ENCODE assay signal across 12 cellular contexts in the genomic region with DNA sequence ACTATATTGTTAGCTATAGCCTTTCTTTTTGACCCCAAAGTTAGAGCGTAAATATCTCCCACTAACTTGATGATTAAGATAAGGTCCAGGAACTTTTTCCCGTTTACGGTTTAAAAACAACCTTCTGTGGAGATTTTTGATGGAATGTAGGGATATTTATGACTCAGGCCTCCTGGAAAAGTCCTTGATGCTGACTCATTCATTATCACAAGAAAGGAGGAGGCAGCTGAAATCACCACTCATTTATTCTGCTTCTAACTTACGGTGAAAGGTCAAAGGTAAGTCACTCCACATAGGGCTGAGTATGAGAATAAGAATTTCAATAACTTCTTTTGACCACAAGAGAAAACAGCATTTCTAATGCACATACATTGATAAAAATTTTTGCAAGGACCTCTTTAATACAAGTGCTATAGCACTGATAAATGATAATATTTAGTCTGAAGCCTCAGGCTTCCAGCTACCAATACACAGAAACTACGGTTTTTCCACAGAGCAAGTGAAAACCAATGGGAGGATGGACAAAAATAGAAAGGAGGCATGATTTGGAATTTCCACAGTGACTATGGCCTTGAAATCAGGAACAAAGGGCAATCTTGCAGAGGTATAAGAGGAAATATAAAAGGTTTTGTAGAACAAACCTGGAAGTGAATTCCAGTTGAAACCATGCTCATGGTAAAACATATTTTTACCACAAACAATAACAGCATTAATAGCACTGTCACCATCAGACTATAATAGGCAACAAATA.
DNase-seq lines count a peak whose midpoint lies in the region; ATAC-seq and TF ChIP-seq lines count a peak whose summit lies in the region.
"Had no signal": no experiment of that assay in that cellular context is flagged by ENCODE, and none has a peak within 500 bp of the region (broad histone marks: within the 10 kb centered on the region; RNA-seq: fewer than 3 reads in every experiment).

No MANE protein-coding gene starts in this region.

- DNase-seq in AG10803 (ENCODE audit: low read depth) (peak; percentile 72), M059J (ENCODE audit: low read depth) (peak; percentile 94), lung (ENCODE audit: low spot score) (no peak), NCI-H82 treated with DMSO at 0.1 percent for 48 hours (lab: John Stamatoyannopoulos, UW; ENCODE audit: unreplicated experiment) (no peak), NCI-H2171 (lab: John Stamatoyannopoulos, UW) (no peak)
- no peak for DNase-seq in central memory CD8-positive, alpha-beta T cell (ENCODE audit: low spot score in 2 of 2)
- DNase-seq in activated CD4-positive, alpha-beta memory T cell treated with anti-CD3 and anti-CD28 coated beads for 36 hours = no peak
- DNase-seq: activated CD4-positive, alpha-beta T cell treated with anti-CD3 and anti-CD28 coated beads, Interleukin-2, amount 10 ng/mL, durations not matched to agents 7 days and 5 days; CD4-positive, CD25-positive, alpha-beta regulatory T cell; NCI-H1694; pancreas had no signal

- peaks cover 32% of the 10 kb centered on the region for H3K4me1 Mint-ChIP-seq in central memory CD8-positive, alpha-beta T cell
- H3K4me1 Mint-ChIP-seq in activated CD4-positive, alpha-beta memory T cell treated with anti-CD3 and anti-CD28 coated beads for 36 hours (ENCODE audit: low read depth) = no peaks in the 10 kb centered on the region
- H3K4me1 Mint-ChIP-seq: activated CD4-positive, alpha-beta T cell treated with anti-CD3 and anti-CD28 coated beads, Interleukin-2, amount 10 ng/mL, durations not matched to agents 7 days and 5 days had no signal

- no peak overlapping the region for H3K27ac ChIP-seq in lung (ENCODE audit: low read depth in 1 of 2, low read length in 1 of 2)
- H3K27ac ChIP-seq: pancreas had no signal

- H3K9me3 ChIP-seq in lung (ENCODE audit: control insufficient read depth in 2 of 2, insufficient read depth in 1 of 2, low read length in 1 of 2) = peaks cover 2% of the 10 kb centered on the region in 2 donors
- H3K9me3 ChIP-seq: pancreas had no signal

- POLR2A ChIA-PET in activated CD4-positive, alpha-beta memory T cell treated with anti-CD3 and anti-CD28 coated beads for 36 hours (lab: Charles Lee) = interaction anchor here (0.6 kb wide), 1 partner anchor 121 kb away, joined by 5 read pairs; no protein-coding TSS in a partner anchor

- WGBS in lung, 2 donors = 78 to 84% methylated on average over 5 of the region's 5 CpGs

- CTCF ChIA-PET in activated CD4-positive, alpha-beta memory T cell treated with anti-CD3 and anti-CD28 coated beads for 36 hours (lab: Charles Lee) = interaction anchor here (0.6 kb wide), 1 partner anchor 312 kb away, joined by 3 read pairs; no protein-coding TSS in a partner anchor

- no peaks in the 10 kb centered on the region for H3K36me3 ChIP-seq in lung (ENCODE audit: control insufficient read depth in 2 of 2, insufficient read depth in 2 of 2, low read length in 2 of 2)
- H3K36me3 ChIP-seq: pancreas had no signal

- H3K4me1 ChIP-seq in lung (ENCODE audit: control insufficient read depth in 2 of 2, insufficient read depth in 2 of 2, low read length in 2 of 2) = no peaks in the 10 kb centered on the region
- H3K4me1 ChIP-seq: pancreas had no signal

- H3K4me3 ChIP-seq in AG10803 (ENCODE audit: low read length) = no peak overlapping the region
- no peak overlapping the region for H3K4me3 ChIP-seq in lung
- H3K4me3 ChIP-seq: pancreas had no signal

- intact Hi-C loops in activated CD4-positive, alpha-beta memory T cell treated with anti-CD3 and anti-CD28 coated beads for 36 hours (cut with micrococcal nuclease) = no loop called here

- H3K27me3 Mint-ChIP-seq in central memory CD8-positive, alpha-beta T cell = no peaks in the 10 kb centered on the region
- H3K27me3 Mint-ChIP-seq in activated CD4-positive, alpha-beta memory T cell treated with anti-CD3 and anti-CD28 coated beads for 36 hours = no peaks in the 10 kb centered on the region
- H3K27me3 Mint-ChIP-seq: activated CD4-positive, alpha-beta T cell treated with anti-CD3 and anti-CD28 coated beads, Interleukin-2, amount 10 ng/mL, durations not matched to agents 7 days and 5 days; CD4-positive, CD25-positive, alpha-beta regulatory T cell had no signal

- peaks cover 2% of the 10 kb centered on the region for H3K36me3 Mint-ChIP-seq in central memory CD8-positive, alpha-beta T cell (ENCODE audit: insufficient read depth)
- H3K36me3 Mint-ChIP-seq in activated CD4-positive, alpha-beta memory T cell treated with anti-CD3 and anti-CD28 coated beads for 36 hours = peaks cover 6% of the 10 kb centered on the region

- no peaks in the 10 kb centered on the region for H3K27me3 ChIP-seq in lung (ENCODE audit: control insufficient read depth, insufficient read depth)
- H3K27me3 ChIP-seq: pancreas had no signal

- peaks cover 8% of the 10 kb centered on the region for H3K9me3 Mint-ChIP-seq in central memory CD8-positive, alpha-beta T cell
- H3K9me3 Mint-ChIP-seq in activated CD4-positive, alpha-beta memory T cell treated with anti-CD3 and anti-CD28 coated beads for 36 hours = peaks cover 23% of the 10 kb centered on the region

- TF ChIP-seq CTCF in AG10803 (conservative IDR thresholded peaks at IDR 0.05; ENCODE audit: low read length) (no peak), lung (IDR thresholded peaks at IDR 0.05; ENCODE audit: control extremely low read depth, extremely low read depth) (no peak)

- H3K27ac Mint-ChIP-seq in central memory CD8-positive, alpha-beta T cell (ENCODE audit: low read depth) = peak overlapping the region; percentile 29
- H3K27ac Mint-ChIP-seq in activated CD4-positive, alpha-beta memory T cell treated with anti-CD3 and anti-CD28 coated beads for 36 hours = no peak overlapping the region
- H3K27ac Mint-ChIP-seq: activated CD4-positive, alpha-beta T cell treated with anti-CD3 and anti-CD28 coated beads, Interleukin-2, amount 10 ng/mL, durations not matched to agents 7 days and 5 days; CD4-positive, CD25-positive, alpha-beta regulatory T cell had no signal

- no peak for ATAC-seq in central memory CD8-positive, alpha-beta T cell (replicated peaks; ENCODE audit: extremely low read depth, poor library complexity, severe bottlenecking)
- ATAC-seq in lung (ENCODE audit: insufficient read depth, low FRiP score) = peak; percentile 34
- no peak for ATAC-seq in GM18517 (IDR thresholded peaks at IDR 0.05; ENCODE audit: unreplicated experiment)

- H3K4me3 Mint-ChIP-seq in central memory CD8-positive, alpha-beta T cell = no peak overlapping the region
- H3K4me3 Mint-ChIP-seq in activated CD4-positive, alpha-beta memory T cell treated with anti-CD3 and anti-CD28 coated beads for 36 hours = no peak overlapping the region
- H3K4me3 Mint-ChIP-seq: activated CD4-positive, alpha-beta T cell treated with anti-CD3 and anti-CD28 coated beads, Interleukin-2, amount 10 ng/mL, durations not matched to agents 7 days and 5 days; CD4-positive, CD25-positive, alpha-beta regulatory T cell had no signal

Comparison
In these comparisons a context has a peak if more than half of its experiments do, and no peak if none do; other contexts are left out.
1. DNase-seq: peak in AG10803 (single experiment) and M059J (single experiment); none in central memory CD8-positive, alpha-beta T cell (0 of 2), lung (single experiment), NCI-H82 treated with DMSO at 0.1 percent for 48 hours (single experiment), activated CD4-positive, alpha-beta memory T cell treated with anti-CD3 and anti-CD28 coated beads for 36 hours (single experiment) and NCI-H2171 (single experiment).